Comparison of ENCODE assay signal across 8 cellular contexts in genomic region chr2:230220347-230220969, GRCh38. TPM values are rescaled to one million over a fixed set of nuclear protein-coding genes. Genes with fewer than 3 reads are reported as not detected.
A peak's percentile ranks its signal among the peaks of the same experiment; 100 is the strongest.
DNase-seq lines count a peak whose midpoint lies in the region; ATAC-seq, FAIRE-seq and TF ChIP-seq lines count a peak whose summit lies in the region.

No MANE protein-coding gene starts in this region.

- H3K9me3 Mint-ChIP-seq in activated CD8-positive, alpha-beta memory T cell treated with anti-CD3 and anti-CD28 coated beads, Interleukin-2, amount 10 ng/mL, durations not matched to agents 7 days and 5 days (ENCODE audit: low read depth), result no peaks in the 10 kb centered on the region

- TF ChIP-seq RAD21 in HepG2 (CRISPR knock-in tag; IDR thresholded peaks at IDR 0.05), result no peak

- no peak for FAIRE-seq in HepG2 (lab: Jason Lieb, UNC)

- H3K27me3 Mint-ChIP-seq in activated CD8-positive, alpha-beta memory T cell treated with anti-CD3 and anti-CD28 coated beads, Interleukin-2, amount 10 ng/mL, durations not matched to agents 7 days and 5 days, result no peaks in the 10 kb centered on the region

- H3K79me2 ChIP-seq in HepG2 (ENCODE audit: insufficient read depth, low read length), result no peaks in the 10 kb centered on the region

- H3K4me1 ChIP-seq in adrenal gland (replicated peaks in 1 of 2), result peaks cover 6 to 21% of the 10 kb centered on the region in 2 donors
- H3K4me1 ChIP-seq in HepG2 (ENCODE audit: insufficient read depth, low read length), result peaks cover 19% of the 10 kb centered on the region
- H3K4me1 ChIP-seq in thyroid gland, result peaks cover 5 to 9% of the 10 kb centered on the region in 2 donors

- POLR2A ChIA-PET in HepG2 (lab: Yijun Ruan, JAX), result interaction anchor here (0.9 to 1.5 kb wide), 3 partner anchors 10 to 292 kb away, joined by 3 read pairs; partner anchors contain the start of gene SP140L

- no peak for TF ChIP-seq CTCF in adrenal gland (IDR thresholded peaks at IDR 0.05)
- no peak for TF ChIP-seq CTCF in HepG2 (CRISPR knock-in tag; IDR thresholded peaks at IDR 0.05)
- TF ChIP-seq CTCF in thyroid gland (IDR thresholded peaks at IDR 0.05), result no peak

- H3K4me3 Mint-ChIP-seq in activated CD8-positive, alpha-beta memory T cell treated with anti-CD3 and anti-CD28 coated beads, Interleukin-2, amount 10 ng/mL, durations not matched to agents 7 days and 5 days, result peak overlapping the region; percentile 97

- no peaks in the 10 kb centered on the region for H3K27me3 ChIP-seq in adrenal gland
- no peaks in the 10 kb centered on the region; a peak in 2 of 5 replicates for H3K27me3 ChIP-seq in HepG2 (ENCODE audit: control insufficient read depth in 1 of 2, insufficient read depth in 2 of 2, low read length in 2 of 2)
- H3K27me3 ChIP-seq in thyroid gland, result no peaks in the 10 kb centered on the region

- no peaks in the 10 kb centered on the region for H4K20me1 ChIP-seq in HepG2 (ENCODE audit: insufficient read depth, low read length)

- BruUV-seq in HepG2 (replicated peaks; lab: Mats Ljungman, UMichigan), result TSS peak; percentile 98

- DNase-seq in activated CD8-positive, alpha-beta memory T cell treated with anti-CD3 and anti-CD28 coated beads, Interleukin-2, amount 10 ng/mL, durations not matched to agents 7 days and 5 days, result no peak
- DNase-seq in activated CD8-positive, alpha-beta memory T cell treated with anti-CD3 and anti-CD28 coated beads, Interleukin-2, amount 50 U/mL, for 48 hours, result no peak
- peak in 1 of 7 donors; percentile 12 for DNase-seq in adrenal gland
- no peak for DNase-seq in HepG2 (ENCODE audit: low spot score)
- DNase-seq in thyroid gland, result peak in 1 of 2 donors; percentile 6
- no peak for DNase-seq in DMS79 (lab: John Stamatoyannopoulos, UW)
- no peak for DNase-seq in NAMALWA (ENCODE audit: low spot score)

- H3K4me3 ChIP-seq in adrenal gland (peak overlapping the region; percentile 10 to 93 (median 64)), HepG2 (replicated peaks in 1 of 3; ENCODE audit: insufficient read depth in 1 of 3, low read depth in 2 of 3, low read length in 3 of 3) (peak overlapping the region; percentile 75 to 97 (median 89)), thyroid gland (replicated peaks in 1 of 3) (peak overlapping the region; percentile 24 to 49 (median 35))

- no peaks in the 10 kb centered on the region for H3K9me3 ChIP-seq in adrenal gland (replicated peaks in 1 of 3)
- no peaks in the 10 kb centered on the region for H3K9me3 ChIP-seq in HepG2 (ENCODE audit: low read length)
- no peaks in the 10 kb centered on the region for H3K9me3 ChIP-seq in thyroid gland

- TF ChIP-seq POLR2A in adrenal gland (IDR thresholded peaks at IDR 0.05) (no peak), HepG2 (IDR thresholded peaks at IDR 0.05; ENCODE audit: insufficient read depth in 1 of 2, low read depth in 2 of 2, low read length in 2 of 2) (no peak), thyroid gland (IDR thresholded peaks at IDR 0.05) (no peak)

- H3K4me2 ChIP-seq in HepG2 (ENCODE audit: low read depth, low read length), result peak overlapping the region; percentile 97

- peaks cover 77% of the 10 kb centered on the region for H3K4me1 Mint-ChIP-seq in activated CD8-positive, alpha-beta memory T cell treated with anti-CD3 and anti-CD28 coated beads, Interleukin-2, amount 10 ng/mL, durations not matched to agents 7 days and 5 days

- in situ Hi-C loops in HepG2 (cut with HindIII; ENCODE audit: extremely low pct_ligation_motif_present, low pct_unique_long_range_greater_than_20kb), result no loop called here

- peaks cover 45% of the 10 kb centered on the region for H3K36me3 Mint-ChIP-seq in activated CD8-positive, alpha-beta memory T cell treated with anti-CD3 and anti-CD28 coated beads, Interleukin-2, amount 10 ng/mL, durations not matched to agents 7 days and 5 days

- peak overlapping the region; percentile 34 to 88 (median 59) for H3K27ac ChIP-seq in adrenal gland
- H3K27ac ChIP-seq in HepG2 (ENCODE audit: extremely low read length, insufficient read depth, low read length), result peak overlapping the region; percentile 43
- H3K27ac ChIP-seq in thyroid gland, result peak overlapping the region; percentile 6 to 89 (median 69)

- peak overlapping the region; percentile 94 for H3K27ac Mint-ChIP-seq in activated CD8-positive, alpha-beta memory T cell treated with anti-CD3 and anti-CD28 coated beads, Interleukin-2, amount 10 ng/mL, durations not matched to agents 7 days and 5 days

- no peak for ATAC-seq in activated CD8-positive, alpha-beta memory T cell treated with anti-CD3 and anti-CD28 coated beads, Interleukin-2, amount 10 ng/mL, durations not matched to agents 7 days and 5 days
- ATAC-seq in HepG2 (peak; percentile 47), HG02642 (IDR thresholded peaks at IDR 0.05; ENCODE audit: poor library complexity, unreplicated experiment) (no peak)

- H3K9ac ChIP-seq in HepG2 (ENCODE audit: insufficient read depth, low read depth, low read length), result peak overlapping the region; percentile 74

- peaks cover 0 to 13% of the 10 kb centered on the region in 2 donors for H3K36me3 ChIP-seq in adrenal gland (replicated peaks in 1 of 2)
- peaks cover 0 to 3% of the 10 kb centered on the region in 2 experiments; a peak in 1 of 5 replicates for H3K36me3 ChIP-seq in HepG2 (replicated peaks in 1 of 2; ENCODE audit: control insufficient read depth in 1 of 2, insufficient read depth in 2 of 2, low read length in 2 of 2)
- peaks cover under 1 to 5% of the 10 kb centered on the region in 2 donors for H3K36me3 ChIP-seq in thyroid gland

- H2AFZ ChIP-seq in HepG2 (ENCODE audit: low read length), result peak overlapping the region; percentile 95

- intact Hi-C loops in adrenal gland (cut with DNase I) (loop anchor here in 1 of 2 donors (10.0 kb wide), 1 partner anchor 244 kb away; no protein-coding TSS in a partner anchor), HepG2 (cut with micrococcal nuclease; ENCODE audit: unreplicated experiment) (loop anchor here (10.0 kb wide), 1 partner anchor 194 kb away; the partner anchor contains the start of gene SP100), thyroid gland (cut with DNase I) (no loop called here)

- WGBS in adrenal gland, 4 donors, result 95 to 100% (median 100%) methylated on average over 1 of the region's 1 CpG
- WGBS in HepG2 (ENCODE audit: low lambda C conversion rate), result 79% methylated on average over 1 of the region's 1 CpG
- WGBS in thyroid gland, 2 donors, result 100% methylated on average over 1 of the region's 1 CpG

- CTCF ChIA-PET in activated CD8-positive, alpha-beta memory T cell treated with anti-CD3 and anti-CD28 coated beads, Interleukin-2, amount 10 ng/mL, durations not matched to agents 7 days and 5 days (lab: Charles Lee), result interaction anchor here (1.4 kb wide), 2 partner anchors 7 to 10 kb away, joined by 3 to 6 read pairs; no protein-coding TSS in a partner anchor
- CTCF ChIA-PET in HepG2 (lab: Yijun Ruan, JAX; ENCODE audit: low intra/inter-chr PET ratio, low total read pairs), result no interaction called here

- TF ChIP-seq EP300 in HepG2 (IDR thresholded peaks at IDR 0.05; ENCODE audit: low read depth in 2 of 2, low read length in 2 of 2) (no peak), HepG2 (CRISPR knock-in tag; IDR thresholded peaks at IDR 0.05; ENCODE audit: borderline replicate concordance) (no peak)

RNA-seq across cellular contexts. Expression of gene SP110, which starts 0.7 kb away (rescaled TPM):
- total RNA-seq in activated CD8-positive, alpha-beta memory T cell treated with anti-CD3 and anti-CD28 coated beads, Interleukin-2, amount 10 ng/mL, durations not matched to agents 7 days and 5 days, result 100 to 1,000 TPM; 111 to 148 TPM
- 10 to 100 TPM; 14.1 to 37.9 (median 16.8) TPM for total RNA-seq in adrenal gland
- polyA plus RNA-seq in adrenal gland, result 10 to 100 TPM in 2 of 3 donors, 1 to 10 TPM in 1; 7.8 to 24.2 (median 16.2) TPM
- total RNA-seq in HepG2 (2016; rRNA removed; fragmentation: Illumina TruSeq; extraction: Trizol), result 9.8 and 10.4 TPM in 2 replicates
- total RNA-seq in HepG2 (2016; cell fraction: cytosol; rRNA removed; fragmentation: Illumina TruSeq; extraction: Trizol; ENCODE audit: low read depth), result 3.0 TPM in 2 replicates
- 9.3 and 9.8 TPM in 2 replicates for total RNA-seq in HepG2 (2016; cell fraction: insoluble cytoplasmic fraction; rRNA removed; fragmentation: Illumina TruSeq; extraction: Trizol)
- total RNA-seq in HepG2 (2016; cell fraction: membrane; rRNA removed; fragmentation: Illumina TruSeq; extraction: Trizol), result 5.2 and 5.4 TPM in 2 replicates
- 8.2 and 11.5 TPM in 2 replicates for total RNA-seq in HepG2 (2016; cell fraction: nucleus; rRNA removed; fragmentation: Illumina TruSeq; extraction: Trizol)
- 7.9 and 9.7 TPM in 2 replicates for polyA plus RNA-seq in HepG2 (2011; rRNA removed)
- polyA plus RNA-seq in HepG2 (2011; cell fraction: cytosol; rRNA removed), result 5.5 and 6.7 TPM in 2 replicates
- polyA plus RNA-seq in HepG2 (2011; cell fraction: nucleus; rRNA removed), result 6.9 and 13.0 TPM in 2 replicates
- polyA plus RNA-seq in HepG2 (2012), result 7.8 and 10.1 TPM in 2 replicates
- 1.9 and 3.0 TPM in 2 replicates for polyA plus RNA-seq in HepG2 (2016; cell fraction: cytosol; fragmentation: Illumina TruSeq; extraction: Trizol; ENCODE audit: low read depth)
- 9.8 and 13.4 TPM in 2 replicates for polyA plus RNA-seq in HepG2 (2016; cell fraction: insoluble cytoplasmic fraction; fragmentation: Illumina TruSeq; extraction: Trizol; ENCODE audit: low read depth)
- 3.2 and 3.9 TPM in 2 replicates for polyA plus RNA-seq in HepG2 (2016; cell fraction: membrane; fragmentation: Illumina TruSeq; extraction: Trizol; ENCODE audit: low read depth)
- polyA plus RNA-seq in HepG2 (2016; cell fraction: nucleus; fragmentation: Illumina TruSeq; extraction: Trizol; ENCODE audit: insufficient read depth, low read depth), result 14.4 and 14.6 TPM in 2 replicates
- polyA minus RNA-seq in HepG2 (2011; rRNA and poly(A)+ RNA removed; ENCODE audit: low replicate concordance), result 7.2 and 8.0 TPM in 2 replicates
- 4.8 and 5.0 TPM in 2 replicates for polyA minus RNA-seq in HepG2 (2011; cell fraction: cytosol; rRNA and poly(A)+ RNA removed)
- 18.9 and 26.6 TPM in 2 replicates for polyA minus RNA-seq in HepG2 (2011; cell fraction: nucleus; rRNA and poly(A)+ RNA removed)
- 10 to 100 TPM; 17.7 to 66.2 (median 23.5) TPM for total RNA-seq in thyroid gland

RNA-seq across cellular contexts. Expression of gene SP140, which starts 5.1 kb away (rescaled TPM):
- total RNA-seq in activated CD8-positive, alpha-beta memory T cell treated with anti-CD3 and anti-CD28 coated beads, Interleukin-2, amount 10 ng/mL, durations not matched to agents 7 days and 5 days, result 100 to 1,000 TPM; 132 to 142 TPM
- total RNA-seq in adrenal gland (1 to 10 TPM in 5 of 8 donors, under 1 TPM in 3; 0.06 to 2.8 (median 1.7) TPM), HepG2 (2016; rRNA removed; fragmentation: Illumina TruSeq; extraction: Trizol) (0.79 and 0.80 TPM in 2 replicates), thyroid gland (1 to 10 TPM in 2 of 4 donors, under 1 TPM in 2; 0.58 to 1.2 (median 0.95) TPM)
- polyA plus RNA-seq in adrenal gland (1 to 10 TPM in 2 of 3 donors, under 1 TPM in 1; 0.84 to 2.3 (median 1.9) TPM), HepG2 (2011; rRNA removed) (0.57 and 0.81 TPM in 2 replicates)
- total RNA-seq in HepG2 (2016; cell fraction: cytosol; rRNA removed; fragmentation: Illumina TruSeq; extraction: Trizol; ENCODE audit: low read depth), result 0.26 and 0.91 TPM in 2 replicates
- 1.1 TPM in 2 replicates for total RNA-seq in HepG2 (2016; cell fraction: insoluble cytoplasmic fraction; rRNA removed; fragmentation: Illumina TruSeq; extraction: Trizol)
- 0.59 and 1.1 TPM in 2 replicates for total RNA-seq in HepG2 (2016; cell fraction: membrane; rRNA removed; fragmentation: Illumina TruSeq; extraction: Trizol)
- 2.0 and 2.6 TPM in 2 replicates for total RNA-seq in HepG2 (2016; cell fraction: nucleus; rRNA removed; fragmentation: Illumina TruSeq; extraction: Trizol)
- polyA plus RNA-seq in HepG2 (2011; cell fraction: cytosol; rRNA removed), result 0.52 and 0.86 TPM in 2 replicates
- 0.66 and 2.3 TPM in 2 replicates for polyA plus RNA-seq in HepG2 (2011; cell fraction: nucleus; rRNA removed)
- polyA plus RNA-seq in HepG2 (2012), result 1.2 and 1.9 TPM in 2 replicates
- 0.40 and 0.55 TPM in 2 replicates for polyA plus RNA-seq in HepG2 (2016; cell fraction: cytosol; fragmentation: Illumina TruSeq; extraction: Trizol; ENCODE audit: low read depth)
- polyA plus RNA-seq in HepG2 (2016; cell fraction: insoluble cytoplasmic fraction; fragmentation: Illumina TruSeq; extraction: Trizol; ENCODE audit: low read depth), result 1.2 and 2.0 TPM in 2 replicates
- 0.56 and 0.97 TPM in 2 replicates for polyA plus RNA-seq in HepG2 (2016; cell fraction: membrane; fragmentation: Illumina TruSeq; extraction: Trizol; ENCODE audit: low read depth)
- 1.1 TPM in 1 of 2 replicates, not detected in the other for polyA plus RNA-seq in HepG2 (2016; cell fraction: nucleus; fragmentation: Illumina TruSeq; extraction: Trizol; ENCODE audit: insufficient read depth, low read depth)
- 1.4 TPM in 1 of 2 replicates, not detected in the other for polyA minus RNA-seq in HepG2 (2011; rRNA and poly(A)+ RNA removed; ENCODE audit: low replicate concordance)
- not detected in 2 replicates for polyA minus RNA-seq in HepG2 (2011; cell fraction: cytosol; rRNA and poly(A)+ RNA removed)
- 1.5 and 5.7 TPM in 2 replicates for polyA minus RNA-seq in HepG2 (2011; cell fraction: nucleus; rRNA and poly(A)+ RNA removed)

Comparison
In these comparisons a context has a peak if more than half of its experiments do, and no peak if none do; other contexts are left out.
1. H3K4me3 ChIP-seq: peak in every context shown above with its lines; median percentile 89 in HepG2; 64 in adrenal gland; 35 in thyroid gland.
2. RNA of gene SP140, which starts 5.1 kb away (total RNA-seq): 132 to 142 TPM in activated CD8-positive, alpha-beta memory T cell treated with anti-CD3 and anti-CD28 coated beads, Interleukin-2, amount 10 ng/mL, durations not matched to agents 7 days and 5 days; 0.06 to 2.8 TPM in adrenal gland, 0.58 to 1.2 TPM in thyroid gland and 0.26 to 2.6 TPM in HepG2; every median in the first group is over 10 times any median in the second.
3. Peak in every context shown above with its lines, with median percentiles within 50 percentile points of each other: H3K27ac ChIP-seq.